ENCODE assay signal across 8 cellular contexts in the genomic region with DNA sequence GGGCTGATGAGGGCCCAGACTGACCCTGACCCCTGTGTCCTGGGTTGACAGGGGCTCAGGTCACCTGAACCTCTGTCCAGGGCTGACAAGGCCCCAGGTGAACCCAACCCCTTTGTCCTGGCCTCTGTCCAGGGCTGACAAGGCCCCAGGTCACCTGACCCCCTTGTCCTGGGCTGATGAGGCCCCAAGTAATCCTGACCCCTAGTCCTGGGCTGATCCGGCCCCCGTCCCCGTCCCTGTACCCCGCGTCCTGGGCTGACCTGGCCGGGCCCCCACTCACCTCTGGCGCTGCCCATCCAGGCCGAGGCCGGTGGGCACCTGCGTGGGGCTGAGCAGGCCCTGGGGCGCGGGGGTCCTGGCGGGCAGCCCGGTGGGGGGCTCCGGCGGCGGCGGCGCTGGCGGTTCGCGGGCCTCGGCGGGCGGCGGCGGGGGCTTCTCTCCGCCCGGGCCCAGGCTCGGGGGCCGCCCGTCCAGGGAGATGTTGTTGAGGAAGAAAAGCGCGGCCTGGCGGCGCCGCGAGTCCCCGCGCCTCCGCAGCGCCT. TPM values are rescaled to one million over a fixed set of nuclear protein-coding genes. Genes with fewer than 3 reads are reported as not detected.
A peak's percentile ranks its signal among the peaks of the same experiment; 100 is the strongest.
DNase-seq lines count a peak whose midpoint lies in the region; ATAC-seq and TF ChIP-seq lines count a peak whose summit lies in the region.

No MANE protein-coding gene starts in this region.

- WGBS in thyroid gland, 2 donors, result 2% methylated on average over 20 of the region's 42 CpGs; no CpG with 5 or more reads in 1 of the 2 donors

- no peaks in the 10 kb centered on the region for H3K36me3 ChIP-seq in BJ (ENCODE audit: control insufficient read depth, insufficient read depth, low read length)
- peaks cover 0 to 32% of the 10 kb centered on the region in 2 experiments; a peak in 1 of 3 replicates for H3K36me3 ChIP-seq in HEK293 (ENCODE audit: control insufficient read depth in 2 of 2, insufficient read depth in 1 of 2, low read length in 2 of 2)
- no peaks in the 10 kb centered on the region for H3K36me3 ChIP-seq in thyroid gland

- no peak for ATAC-seq in left colon
- ATAC-seq in GM21723 (IDR thresholded peaks at IDR 0.05; ENCODE audit: unreplicated experiment), result no peak

- no peak for TF ChIP-seq POLR2A in thyroid gland (IDR thresholded peaks at IDR 0.05)

- DNase-seq in BJ (ENCODE audit: low read depth) (no peak), left colon (peak; percentile 35 to 62), thyroid gland (peak; percentile 28 to 40), HuH-7.5 (ENCODE audit: low spot score) (no peak), NCI-H2107 (lab: John Stamatoyannopoulos, UW) (no peak)
- DNase-seq in activated T-helper 1 cell treated with anti-CD3 and anti-CD28 coated beads, Interleukin-12 subunit alpha, Interleukin-12 subunit beta, Interleukin-2, Interleukin-4 antibody, amounts not matched to agents 30 ng/mL and 10 ng/mL and 1 ng/mL, durations not matched to agents 14 hours and 24 hours and 36 hours (ENCODE audit: low spot score), result no peak

- CTCF ChIA-PET in BJ (lab: Yijun Ruan, JAX) (interaction anchor here (0.7 kb wide), 1 partner anchor 213 kb away, joined by 3 read pairs; no protein-coding TSS in a partner anchor), HEK293 (lab: Yijun Ruan, JAX) (no interaction called here)

- H3K27me3 ChIP-seq in BJ (ENCODE audit: control insufficient read depth, insufficient read depth, low read length) (no peaks in the 10 kb centered on the region), thyroid gland (no peaks in the 10 kb centered on the region)

- H3K36me3 Mint-ChIP-seq in activated T-helper 1 cell treated with anti-CD3 and anti-CD28 coated beads, Interleukin-12 subunit alpha, Interleukin-12 subunit beta, Interleukin-2, Interleukin-4 antibody, amounts not matched to agents 30 ng/mL and 10 ng/mL and 1 ng/mL, durations not matched to agents 14 hours and 24 hours and 36 hours (ENCODE audit: low read depth), result peaks cover 2% of the 10 kb centered on the region

- no peak overlapping the region for H3K27ac Mint-ChIP-seq in activated T-helper 1 cell treated with anti-CD3 and anti-CD28 coated beads, Interleukin-12 subunit alpha, Interleukin-12 subunit beta, Interleukin-2, Interleukin-4 antibody, amounts not matched to agents 30 ng/mL and 10 ng/mL and 1 ng/mL, durations not matched to agents 14 hours and 24 hours and 36 hours

- no peaks in the 10 kb centered on the region for H3K9me3 Mint-ChIP-seq in activated T-helper 1 cell treated with anti-CD3 and anti-CD28 coated beads, Interleukin-12 subunit alpha, Interleukin-12 subunit beta, Interleukin-2, Interleukin-4 antibody, amounts not matched to agents 30 ng/mL and 10 ng/mL and 1 ng/mL, durations not matched to agents 14 hours and 24 hours and 36 hours

- TF ChIP-seq CTCF in BJ (IDR thresholded peaks at IDR 0.05; ENCODE audit: insufficient read depth, low read depth, low read length) (no peak), HEK293 (tag by site-specific recombination; IDR thresholded peaks at IDR 0.05) (no peak), thyroid gland (IDR thresholded peaks at IDR 0.05) (no peak)

- H3K4me3 Mint-ChIP-seq in activated T-helper 1 cell treated with anti-CD3 and anti-CD28 coated beads, Interleukin-12 subunit alpha, Interleukin-12 subunit beta, Interleukin-2, Interleukin-4 antibody, amounts not matched to agents 30 ng/mL and 10 ng/mL and 1 ng/mL, durations not matched to agents 14 hours and 24 hours and 36 hours, result peak overlapping the region; percentile 84

- peak overlapping the region; percentile 81 for H3K27ac ChIP-seq in HEK293 (ENCODE audit: extremely low read depth, low read depth, low read length)
- H3K27ac ChIP-seq in thyroid gland, result peak overlapping the region in 1 of 3 donors; percentile 28

- peaks cover 6% of the 10 kb centered on the region; the same call in 1 of the 2 replicates for H3K4me1 ChIP-seq in HEK293 (ENCODE audit: control insufficient read depth, insufficient read depth, low read length)
- peaks cover 36 to 47% of the 10 kb centered on the region in 2 donors for H3K4me1 ChIP-seq in thyroid gland

- no peaks in the 10 kb centered on the region for H3K27me3 Mint-ChIP-seq in activated T-helper 1 cell treated with anti-CD3 and anti-CD28 coated beads, Interleukin-12 subunit alpha, Interleukin-12 subunit beta, Interleukin-2, Interleukin-4 antibody, amounts not matched to agents 30 ng/mL and 10 ng/mL and 1 ng/mL, durations not matched to agents 14 hours and 24 hours and 36 hours (ENCODE audit: insufficient read depth)

- intact Hi-C loops in activated T-helper 1 cell treated with anti-CD3 and anti-CD28 coated beads, Interleukin-12 subunit alpha, Interleukin-12 subunit beta, Interleukin-2, Interleukin-4 antibody, amounts not matched to agents 30 ng/mL and 10 ng/mL and 1 ng/mL, durations not matched to agents 14 hours and 24 hours and 36 hours (cut with micrococcal nuclease), result loop anchor here (1.0 to 5.0 kb wide), 6 partner anchors 19 to 456 kb away; a partner anchor contains a TSS
- intact Hi-C loops in left colon (cut with DNase I, micrococcal nuclease), result no loop called here
- intact Hi-C loops in thyroid gland (cut with DNase I), result loop anchor here (5.0 kb wide), 1 partner anchor 169 kb away; a partner anchor contains a TSS

- H3K4me3 ChIP-seq in BJ (ENCODE audit: low read depth, low read length), result peak overlapping the region; percentile 74
- H3K4me3 ChIP-seq in HEK293 (ENCODE audit: low read depth, low read length), result peak overlapping the region; percentile 57
- peak overlapping the region; percentile 43 to 67 (median 49) for H3K4me3 ChIP-seq in thyroid gland (replicated peaks in 1 of 3)

- peaks cover 10% of the 10 kb centered on the region for H3K4me1 Mint-ChIP-seq in activated T-helper 1 cell treated with anti-CD3 and anti-CD28 coated beads, Interleukin-12 subunit alpha, Interleukin-12 subunit beta, Interleukin-2, Interleukin-4 antibody, amounts not matched to agents 30 ng/mL and 10 ng/mL and 1 ng/mL, durations not matched to agents 14 hours and 24 hours and 36 hours (ENCODE audit: low read depth)

- POLR2A ChIA-PET in BJ (lab: Charles Lee), result no interaction called here
- POLR2A ChIA-PET in HEK293 (lab: Yijun Ruan, JAX), result no interaction called here

- H3K9me3 ChIP-seq in HEK293 (ENCODE audit: control insufficient read depth, insufficient read depth, low read depth, low read length), result no peaks in the 10 kb centered on the region
- no peaks in the 10 kb centered on the region for H3K9me3 ChIP-seq in thyroid gland

TF ChIP-seq in HEK293, 187 proteins besides CTCF, POLR2A, EP300 and RAD21 (continues in another document):
- TF ChIP-seq ZFP69B (tag by site-specific recombination; IDR thresholded peaks at IDR 0.05), result no peak
- no peak for TF ChIP-seq ZNF266 (tag by site-specific recombination; IDR thresholded peaks at IDR 0.05; ENCODE audit: low read depth)
- no peak for TF ChIP-seq ZSCAN16 (tag by site-specific recombination; IDR thresholded peaks at IDR 0.05)
- TF ChIP-seq ZNF132 (tag by site-specific recombination; IDR thresholded peaks at IDR 0.05; ENCODE audit: borderline replicate concordance), result no peak
- TF ChIP-seq, protein P1, sequence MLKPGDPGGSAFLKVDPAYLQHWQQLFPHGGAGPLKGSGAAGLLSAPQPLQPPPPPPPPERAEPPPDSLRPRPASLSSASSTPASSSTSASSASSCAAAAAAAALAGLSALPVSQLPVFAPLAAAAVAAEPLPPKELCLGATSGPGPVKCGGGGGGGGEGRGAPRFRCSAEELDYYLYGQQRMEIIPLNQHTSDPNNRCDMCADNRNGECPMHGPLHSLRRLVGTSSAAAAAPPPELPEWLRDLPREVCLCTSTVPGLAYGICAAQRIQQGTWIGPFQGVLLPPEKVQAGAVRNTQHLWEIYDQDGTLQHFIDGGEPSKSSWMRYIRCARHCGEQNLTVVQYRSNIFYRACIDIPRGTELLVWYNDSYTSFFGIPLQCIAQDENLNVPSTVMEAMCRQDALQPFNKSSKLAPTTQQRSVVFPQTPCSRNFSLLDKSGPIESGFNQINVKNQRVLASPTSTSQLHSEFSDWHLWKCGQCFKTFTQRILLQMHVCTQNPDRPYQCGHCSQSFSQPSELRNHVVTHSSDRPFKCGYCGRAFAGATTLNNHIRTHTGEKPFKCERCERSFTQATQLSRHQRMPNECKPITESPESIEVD (tag by site-specific recombination; IDR thresholded peaks at IDR 0.05), result no peak

RNA-seq across cellular contexts. Expression of a gene that starts 0.4 kb away (rescaled TPM):
- polyA plus RNA-seq in BJ (2011; rRNA removed), result 3.6 and 4.8 TPM in 2 replicates
- 4.2 and 5.3 TPM in 2 replicates for polyA minus RNA-seq in BJ (2011; rRNA and poly(A)+ RNA removed)
- 12.9 and 15.7 TPM in 2 replicates for total RNA-seq in activated T-helper 1 cell treated with anti-CD3 and anti-CD28 coated beads, Interleukin-12 subunit alpha, Interleukin-12 subunit beta, Interleukin-2, Interleukin-4 antibody, amounts not matched to agents 30 ng/mL and 10 ng/mL and 1 ng/mL, durations not matched to agents 14 hours and 24 hours and 36 hours
- 1 to 10 TPM; 7.8 to 9.5 TPM for total RNA-seq in left colon
- 1 to 10 TPM; 5.8 to 8.5 (median 7.7) TPM for total RNA-seq in thyroid gland

RNA-seq across cellular contexts. Expression of a gene that starts 19.8 kb away (rescaled TPM):
- polyA plus RNA-seq in BJ (2011; rRNA removed), result 3,553 and 3,818 TPM in 2 replicates
- 619 and 903 TPM in 2 replicates for polyA minus RNA-seq in BJ (2011; rRNA and poly(A)+ RNA removed)
- total RNA-seq in activated T-helper 1 cell treated with anti-CD3 and anti-CD28 coated beads, Interleukin-12 subunit alpha, Interleukin-12 subunit beta, Interleukin-2, Interleukin-4 antibody, amounts not matched to agents 30 ng/mL and 10 ng/mL and 1 ng/mL, durations not matched to agents 14 hours and 24 hours and 36 hours, result 1,907 and 1,920 TPM in 2 replicates
- total RNA-seq in left colon, result 1,000 to 10,000 TPM; 1,150 to 1,291 TPM
- total RNA-seq in thyroid gland, result 1,000 to 10,000 TPM; 1,818 to 3,649 (median 2,349) TPM

RNA-seq across cellular contexts. Expression of a gene that starts 20.6 kb away (rescaled TPM):
- polyA plus RNA-seq in BJ (2011; rRNA removed), result not detected in 2 replicates
- polyA minus RNA-seq in BJ (2011; rRNA and poly(A)+ RNA removed), result not detected in 2 replicates
- not detected in 2 replicates for total RNA-seq in activated T-helper 1 cell treated with anti-CD3 and anti-CD28 coated beads, Interleukin-12 subunit alpha, Interleukin-12 subunit beta, Interleukin-2, Interleukin-4 antibody, amounts not matched to agents 30 ng/mL and 10 ng/mL and 1 ng/mL, durations not matched to agents 14 hours and 24 hours and 36 hours
- total RNA-seq in left colon (1 to 10 TPM; 4.8 to 6.7 TPM), thyroid gland (1 to 10 TPM; 1.1 to 6.0 (median 4.6) TPM)

RNA-seq across cellular contexts. Expression of a gene that starts 39.6 kb away (rescaled TPM):
- 0.82 and 1.1 TPM in 2 replicates for polyA plus RNA-seq in BJ (2011; rRNA removed)
- 0.72 and 2.9 TPM in 2 replicates for polyA minus RNA-seq in BJ (2011; rRNA and poly(A)+ RNA removed)
- total RNA-seq in activated T-helper 1 cell treated with anti-CD3 and anti-CD28 coated beads, Interleukin-12 subunit alpha, Interleukin-12 subunit beta, Interleukin-2, Interleukin-4 antibody, amounts not matched to agents 30 ng/mL and 10 ng/mL and 1 ng/mL, durations not matched to agents 14 hours and 24 hours and 36 hours, result 0.83 and 1.2 TPM in 2 replicates
- total RNA-seq in left colon (10 to 100 TPM; 18.2 to 45.8 TPM), thyroid gland (100 to 1,000 TPM in 3 of 4 donors, 10 to 100 TPM in 1; 93.9 to 179 (median 117) TPM)

Comparison
In these comparisons a context has a peak if more than half of its experiments do, and no peak if none do; other contexts are left out.
1. DNase-seq: peak in left colon (2 of 2) and thyroid gland (2 of 2); none in BJ (single experiment), activated T-helper 1 cell treated with anti-CD3 and anti-CD28 coated beads, Interleukin-12 subunit alpha, Interleukin-12 subunit beta, Interleukin-2, Interleukin-4 antibody, amounts not matched to agents 30 ng/mL and 10 ng/mL and 1 ng/mL, durations not matched to agents 14 hours and 24 hours and 36 hours (single experiment), HuH-7.5 (single experiment) and NCI-H2107 (single experiment).
2. intact Hi-C loops: an anchor here in activated T-helper 1 cell treated with anti-CD3 and anti-CD28 coated beads, Interleukin-12 subunit alpha, Interleukin-12 subunit beta, Interleukin-2, Interleukin-4 antibody, amounts not matched to agents 30 ng/mL and 10 ng/mL and 1 ng/mL, durations not matched to agents 14 hours and 24 hours and 36 hours (1.0 to 5.0 kb wide) and thyroid gland (5.0 kb wide); none called in left colon.
3. Peak in every context shown above with its lines, with median percentiles within 50 percentile points of each other: H3K4me3 ChIP-seq.